29 cellular contexts compared by ENCODE assay signal in genomic region chr22:31574015-31574670, GRCh38.
DNase-seq lines count a peak whose midpoint lies in the region; ATAC-seq and TF ChIP-seq lines count a peak whose summit lies in the region.
"Had no signal": no experiment of that assay in that cellular context is flagged by ENCODE, and none has a peak within 500 bp of the region (broad histone marks: within the 10 kb centered on the region; RNA-seq: fewer than 3 reads in every experiment).

No MANE protein-coding gene starts in this region.

- intact Hi-C loops in right cardiac atrium (cut with DNase I), result no loop called here
- intact Hi-C loops in spleen (cut with DNase I; ENCODE audit: low total_unique reads), result loop anchor here (5.0 kb wide), 1 partner anchor 43 kb away; no protein-coding TSS in a partner anchor

- no peaks in the 10 kb centered on the region for H3K27me3 Mint-ChIP-seq in stimulated activated naive CD8-positive, alpha-beta T cell treated with anti-CD3 and anti-CD28 coated beads, Interleukin-15, amount 100 ng/mL, for 72 hours
- H3K27me3 Mint-ChIP-seq in nephron progenitor cell (ENCODE audit: low read depth, poor library complexity), result peaks cover 6% of the 10 kb centered on the region
- H3K27me3 Mint-ChIP-seq: activated B cell treated with CpG ODN at 0.5 μM for 24 hours; activated naive CD4-positive, alpha-beta T cell treated with anti-CD3 and anti-CD28 coated beads, Interleukin-2, amount 50 U/mL, for 24 hours; activated T-helper 17 cell treated with anti-CD3 and anti-CD28 coated beads, Interleukin-2, amount 50 U/mL, for 72 hours; CD8-positive, alpha-beta memory T cell; dendritic cell treated with granulocyte-macrophage colony-stimulating factor and Interleukin-4, amounts not matched to agents 40 ng/mL and 50 ng/mL, for 4 days; T-cell had no signal

- no peak for TF ChIP-seq CTCF in choroid plexus epithelial cell (conservative IDR thresholded peaks at IDR 0.05; ENCODE audit: low read depth, low read length)
- TF ChIP-seq CTCF in nephron progenitor cell (IDR thresholded peaks at IDR 0.05), result no peak
- TF ChIP-seq CTCF in spleen (IDR thresholded peaks at IDR 0.05 in 8 of 11, conservative IDR thresholded peaks at IDR 0.05 in 3 of 11), result no peak

- no peaks in the 10 kb centered on the region for H3K9me3 Mint-ChIP-seq in stimulated activated naive CD8-positive, alpha-beta T cell treated with anti-CD3 and anti-CD28 coated beads, Interleukin-15, amount 100 ng/mL, for 72 hours
- no peaks in the 10 kb centered on the region for H3K9me3 Mint-ChIP-seq in nephron progenitor cell
- H3K9me3 Mint-ChIP-seq: activated B cell treated with CpG ODN at 0.5 μM for 24 hours; activated naive CD4-positive, alpha-beta T cell treated with anti-CD3 and anti-CD28 coated beads, Interleukin-2, amount 50 U/mL, for 24 hours; activated T-helper 17 cell treated with anti-CD3 and anti-CD28 coated beads, Interleukin-2, amount 50 U/mL, for 72 hours; CD8-positive, alpha-beta memory T cell; dendritic cell treated with granulocyte-macrophage colony-stimulating factor and Interleukin-4, amounts not matched to agents 40 ng/mL and 50 ng/mL, for 4 days; natural killer cell; T-cell had no signal

- H3K9me3 ChIP-seq in right cardiac atrium (ENCODE audit: control insufficient read depth, low read length), result no peaks in the 10 kb centered on the region
- no peaks in the 10 kb centered on the region for H3K9me3 ChIP-seq in spleen
- H3K9me3 ChIP-seq: gastrocnemius medialis, lower lobe of right lung, SJSA1, thoracic aorta had no signal

- peaks cover 0 to 98% (median 50%) of the 10 kb centered on the region in 6 donors for H3K36me3 ChIP-seq in spleen
- H3K36me3 ChIP-seq: gastrocnemius medialis had no signal

- no peak for DNase-seq in stimulated activated naive CD8-positive, alpha-beta T cell treated with anti-CD3 and anti-CD28 coated beads, Interleukin-15, amount 100 ng/mL, for 72 hours
- DNase-seq in stimulated activated naive CD8-positive, alpha-beta T cell treated with anti-CD3 and anti-CD28 coated beads, Interleukin-15, Interleukin-2, amounts not matched to agents 100 U/mL and 50 U/mL, for 24 hours, result no peak
- peak; percentile 59 for DNase-seq in choroid plexus epithelial cell (ENCODE audit: low read depth)
- DNase-seq in nephron progenitor cell, result no peak
- DNase-seq in NCI-H146 (lab: John Stamatoyannopoulos, UW), result no peak
- no peak for DNase-seq in right cardiac atrium
- DNase-seq in spleen, result no peak
- DNase-seq: activated B cell treated with CpG ODN at 0.5 μM for 24 hours; activated CD4-positive, alpha-beta T cell treated with anti-CD3 and anti-CD28 coated beads, Interleukin-2, amount 50 U/mL, for 4 hours; CD8-positive, alpha-beta memory T cell; erythroblast; gastrocnemius medialis; GOT3; Kasumi-1; lower lobe of right lung; natural killer cell; NCI-H1694; NCI-H774; RPMI8226; small intestine; stimulated activated naive CD4-positive, alpha-beta T cell; T-cell had no signal

- peaks cover 16% of the 10 kb centered on the region for H3K36me3 Mint-ChIP-seq in nephron progenitor cell (ENCODE audit: low read depth)

- H3K4me1 ChIP-seq in right cardiac atrium (ENCODE audit: control insufficient read depth, insufficient read depth, low read length) (peaks cover 2% of the 10 kb centered on the region), spleen (peaks cover 0 to 3% (median 0%) of the 10 kb centered on the region in 6 donors)
- H3K4me1 ChIP-seq: gastrocnemius medialis, lower lobe of right lung, SJSA1 had no signal

- H3K4me3 ChIP-seq in choroid plexus epithelial cell (ENCODE audit: low read depth, low read length), result no peak overlapping the region
- H3K4me3 ChIP-seq in right cardiac atrium (ENCODE audit: low read length), result no peak overlapping the region
- H3K4me3 ChIP-seq in spleen, result no peak overlapping the region
- H3K4me3 ChIP-seq: cardiac muscle cell, gastrocnemius medialis, hepatocyte, lower lobe of right lung, SJSA1, thoracic aorta had no signal

- no peaks in the 10 kb centered on the region for H3K27me3 ChIP-seq in right cardiac atrium (ENCODE audit: control insufficient read depth, insufficient read depth)
- no peaks in the 10 kb centered on the region for H3K27me3 ChIP-seq in spleen (replicated peaks in 1 of 7)
- H3K27me3 ChIP-seq: cardiac muscle cell, gastrocnemius medialis, hepatocyte, SJSA1 had no signal

- H3K27ac ChIP-seq in right cardiac atrium (ENCODE audit: low read length) (no peak overlapping the region), spleen (no peak overlapping the region)
- H3K27ac ChIP-seq: cardiac muscle cell, gastrocnemius medialis, hepatocyte, lower lobe of right lung, SJSA1, thoracic aorta had no signal

- no peak for ATAC-seq in stimulated activated naive CD8-positive, alpha-beta T cell treated with anti-CD3 and anti-CD28 coated beads, Interleukin-15, amount 100 ng/mL, for 72 hours
- ATAC-seq in stimulated activated naive CD8-positive, alpha-beta T cell treated with anti-CD3 and anti-CD28 coated beads, Interleukin-15, Interleukin-2, amounts not matched to agents 100 U/mL and 50 U/mL, for 24 hours, result no peak
- no peak for ATAC-seq in right cardiac atrium
- ATAC-seq: activated T-helper 17 cell treated with anti-CD3 and anti-CD28 coated beads, Interleukin-2, amount 50 U/mL, for 72 hours; gastrocnemius medialis; lower lobe of right lung; natural killer cell; T-cell had no signal

- no peak overlapping the region for H3K4me3 Mint-ChIP-seq in stimulated activated naive CD8-positive, alpha-beta T cell treated with anti-CD3 and anti-CD28 coated beads, Interleukin-15, amount 100 ng/mL, for 72 hours
- no peak overlapping the region for H3K4me3 Mint-ChIP-seq in nephron progenitor cell
- H3K4me3 Mint-ChIP-seq: activated B cell treated with CpG ODN at 0.5 μM for 24 hours; activated naive CD4-positive, alpha-beta T cell treated with anti-CD3 and anti-CD28 coated beads, Interleukin-2, amount 50 U/mL, for 24 hours; activated T-helper 17 cell treated with anti-CD3 and anti-CD28 coated beads, Interleukin-2, amount 50 U/mL, for 72 hours; CD8-positive, alpha-beta memory T cell; dendritic cell treated with granulocyte-macrophage colony-stimulating factor and Interleukin-4, amounts not matched to agents 40 ng/mL and 50 ng/mL, for 4 days; natural killer cell; T-cell had no signal

- no peak for TF ChIP-seq POLR2A in spleen (IDR thresholded peaks at IDR 0.05)

- WGBS in right cardiac atrium, result 60% methylated on average over 3 of the region's 3 CpGs
- 87 to 92% (median 90%) methylated on average over 3 of the region's 3 CpGs for WGBS in spleen, 5 donors

- H3K27ac Mint-ChIP-seq in stimulated activated naive CD8-positive, alpha-beta T cell treated with anti-CD3 and anti-CD28 coated beads, Interleukin-15, amount 100 ng/mL, for 72 hours, result peak overlapping the region; percentile 13 to 87
- peak overlapping the region; percentile 42 for H3K27ac Mint-ChIP-seq in nephron progenitor cell
- H3K27ac Mint-ChIP-seq: activated B cell treated with CpG ODN at 0.5 μM for 24 hours; activated naive CD4-positive, alpha-beta T cell treated with anti-CD3 and anti-CD28 coated beads, Interleukin-2, amount 50 U/mL, for 24 hours; activated T-helper 17 cell treated with anti-CD3 and anti-CD28 coated beads, Interleukin-2, amount 50 U/mL, for 72 hours; CD8-positive, alpha-beta memory T cell; dendritic cell treated with granulocyte-macrophage colony-stimulating factor and Interleukin-4, amounts not matched to agents 40 ng/mL and 50 ng/mL, for 4 days; natural killer cell; T-cell had no signal

- peaks cover 9% of the 10 kb centered on the region for H3K4me1 Mint-ChIP-seq in stimulated activated naive CD8-positive, alpha-beta T cell treated with anti-CD3 and anti-CD28 coated beads, Interleukin-15, amount 100 ng/mL, for 72 hours
- H3K4me1 Mint-ChIP-seq in nephron progenitor cell, result no peaks in the 10 kb centered on the region
- H3K4me1 Mint-ChIP-seq: activated naive CD4-positive, alpha-beta T cell treated with anti-CD3 and anti-CD28 coated beads, Interleukin-2, amount 50 U/mL, for 24 hours; T-cell had no signal
